18 cellular contexts compared by ENCODE assay signal in genomic region chr2:226671177-226671676, GRCh38.
A peak's percentile ranks its signal among the peaks of the same experiment; 100 is the strongest.
DNase-seq lines count a peak whose midpoint lies in the region; ATAC-seq and TF ChIP-seq lines count a peak whose summit lies in the region.
"Had no signal": no experiment of that assay in that cellular context is flagged by ENCODE, and none has a peak within 500 bp of the region (broad histone marks: within the 10 kb centered on the region; RNA-seq: fewer than 3 reads in every experiment).

No MANE protein-coding gene starts in this region.

- H3K27me3 ChIP-seq in breast epithelium (no peaks in the 10 kb centered on the region), mammary epithelial cell (ENCODE audit: insufficient read depth, low read length) (no peaks in the 10 kb centered on the region), vagina (no peaks in the 10 kb centered on the region), PC-9 (ENCODE audit: insufficient read depth, low read depth) (no peaks in the 10 kb centered on the region)

- H3K36me3 ChIP-seq in breast epithelium (no peaks in the 10 kb centered on the region), mammary epithelial cell (ENCODE audit: insufficient read depth, low read length) (no peaks in the 10 kb centered on the region), vagina (no peaks in the 10 kb centered on the region), PC-9 (ENCODE audit: low read depth) (no peaks in the 10 kb centered on the region)

- TF ChIP-seq POLR2A in breast epithelium (IDR thresholded peaks at IDR 0.05) (no peak), vagina (IDR thresholded peaks at IDR 0.05) (no peak)

- CTCF ChIA-PET in mammary epithelial cell (lab: Charles Lee; ENCODE audit: low non-redundant PET) = no interaction called here
- CTCF ChIA-PET in PC-9 (lab: Charles Lee) = no interaction called here

- dilution Hi-C loops in mammary epithelial cell (cut with HindIII; ENCODE audit: low sequenced_read_pairs) = no loop called here

- no peak overlapping the region for H3K4me3 ChIP-seq in breast epithelium
- no peak overlapping the region for H3K4me3 ChIP-seq in mammary epithelial cell (replicated peaks in 1 of 3; ENCODE audit: insufficient read depth in 1 of 3, low read depth in 2 of 3, low read length in 3 of 3)
- no peak overlapping the region for H3K4me3 ChIP-seq in epithelial cell of esophagus (ENCODE audit: low read length)
- H3K4me3 ChIP-seq in vagina = no peak overlapping the region
- no peak overlapping the region for H3K4me3 ChIP-seq in PC-9
- H3K4me3 ChIP-seq: A549, GM12878 had no signal

- TF ChIP-seq CTCF in breast epithelium (IDR thresholded peaks at IDR 0.05) (no peak), mammary epithelial cell (conservative IDR thresholded peaks at IDR 0.05 in 1 of 2, IDR thresholded peaks at IDR 0.05 in 1 of 2; ENCODE audit: extremely low read depth in 1 of 2, insufficient read depth in 1 of 2, low read depth in 1 of 2, low read length in 2 of 2) (no peak), epithelial cell of esophagus (IDR thresholded peaks at IDR 0.05; ENCODE audit: insufficient read depth, low read depth, low read length, missing control alignments) (no peak), vagina (IDR thresholded peaks at IDR 0.05) (no peak), PC-9 (conservative IDR thresholded peaks at IDR 0.05) (no peak)

- ATAC-seq in left lobe of liver (peak; percentile 79), HG02798 (IDR thresholded peaks at IDR 0.05; ENCODE audit: poor library complexity, unreplicated experiment) (no peak), HG02642 (IDR thresholded peaks at IDR 0.05; ENCODE audit: poor library complexity, unreplicated experiment) (no peak)
- ATAC-seq: A549, GM12878 had no signal

- in situ Hi-C loops in mammary epithelial cell (cut with MboI; ENCODE audit: low sequenced_read_pairs in 2 of 2) = no loop called here

- H3K79me2 ChIP-seq in mammary epithelial cell (ENCODE audit: insufficient read depth, low read length) (no peaks in the 10 kb centered on the region), PC-9 (ENCODE audit: low read depth) (no peaks in the 10 kb centered on the region)
- H3K79me2 ChIP-seq: parathyroid adenoma had no signal

- BruUV-seq in mammary epithelial cell (replicated peaks; lab: Mats Ljungman, UMichigan) = no TSS peak
- BruUV-seq in PC-9 (replicated peaks; lab: Mats Ljungman, UMichigan) = no TSS peak

- H4K20me1 ChIP-seq in mammary epithelial cell (ENCODE audit: insufficient read depth, low read length) (no peaks in the 10 kb centered on the region), PC-9 (ENCODE audit: insufficient read depth) (no peaks in the 10 kb centered on the region)

- no peak overlapping the region for H3K4me2 ChIP-seq in mammary epithelial cell (ENCODE audit: insufficient read depth, low read depth, low read length)
- no peak overlapping the region for H3K4me2 ChIP-seq in PC-9
- H3K4me2 ChIP-seq: A549 had no signal

- H3K9me3 ChIP-seq in breast epithelium (no peaks in the 10 kb centered on the region), mammary epithelial cell (replicated peaks; ENCODE audit: insufficient read depth, low read length) (no peaks in the 10 kb centered on the region), vagina (no peaks in the 10 kb centered on the region), PC-9 (ENCODE audit: insufficient read depth, low read depth) (no peaks in the 10 kb centered on the region; the same call in 1 of the 2 replicates)
- H3K9me3 ChIP-seq: A549 had no signal

- H3K9me2 ChIP-seq in PC-9 (ENCODE audit: insufficient read depth) = no peaks in the 10 kb centered on the region

- H2AFZ ChIP-seq in mammary epithelial cell (ENCODE audit: low read depth, low read length) = no peak overlapping the region
- H2AFZ ChIP-seq in PC-9 = no peak overlapping the region
- H2AFZ ChIP-seq: parathyroid adenoma had no signal

- DNase-seq in breast epithelium (ENCODE audit: low spot score in 2 of 2) (no peak), mammary epithelial cell (no peak), epithelial cell of esophagus (ENCODE audit: low read depth) (peak; percentile 82), left lobe of liver (ENCODE audit: low spot score) (peak; percentile 47), vagina (ENCODE audit: extremely low spot score in 2 of 2) (no peak), PC-9 (no peak)
- DNase-seq: activated CD4-positive, CD25-positive, alpha-beta regulatory T cell treated with anti-CD3 and anti-CD28 coated beads, Interleukin-2, amount 50 U/mL, for 72 hours; activated CD8-positive, alpha-beta memory T cell treated with anti-CD3 and anti-CD28 coated beads, Interleukin-2, amount 50 U/mL, for 4 hours; activated naive CD4-positive, alpha-beta T cell treated with anti-CD3 and anti-CD28 coated beads, Interleukin-2, amount 10 ng/mL, durations not matched to agents 7 days and 5 days; CD8-positive, alpha-beta memory T cell; effector CD4-positive, alpha-beta T cell; immature natural killer cell; NCI-H187 had no signal

- WGBS in mammary epithelial cell (ENCODE audit: low coverage, missing lambda C conversion rate) = 81% methylated on average over 4 of the region's 4 CpGs

- intact Hi-C loops in breast epithelium (cut with DNase I; ENCODE audit: low total_unique reads) = no loop called here
- intact Hi-C loops in mammary epithelial cell (cut with micrococcal nuclease) = no loop called here
- intact Hi-C loops in vagina (cut with DNase I) = no loop called here
- intact Hi-C loops in PC-9 (cut with micrococcal nuclease; ENCODE audit: unreplicated experiment) = loop anchor here (5.0 kb wide), 1 partner anchor 259 kb away; no protein-coding TSS in a partner anchor

- no peaks in the 10 kb centered on the region for H3K4me1 ChIP-seq in breast epithelium
- H3K4me1 ChIP-seq in mammary epithelial cell (ENCODE audit: insufficient read depth, low read length) = peaks cover 20% of the 10 kb centered on the region
- peaks cover 16% of the 10 kb centered on the region for H3K4me1 ChIP-seq in vagina
- peaks cover 34% of the 10 kb centered on the region for H3K4me1 ChIP-seq in PC-9 (replicated peaks; ENCODE audit: insufficient read depth)
- H3K4me1 ChIP-seq: parathyroid adenoma had no signal

- POLR2A ChIA-PET in PC-9 (lab: Charles Lee; ENCODE audit: unreplicated experiment) = no interaction called here

- no peak overlapping the region for H3K9ac ChIP-seq in mammary epithelial cell (ENCODE audit: insufficient read depth, low read length)
- H3K9ac ChIP-seq: parathyroid adenoma had no signal

- peak overlapping the region; percentile 36 to 63 for H3K27ac ChIP-seq in breast epithelium
- H3K27ac ChIP-seq in mammary epithelial cell (ENCODE audit: insufficient read depth, low read depth, low read length) = no peak overlapping the region
- H3K27ac ChIP-seq in vagina = peak overlapping the region; percentile 47
- H3K27ac ChIP-seq in PC-9 = no peak overlapping the region
- H3K27ac ChIP-seq: A549, parathyroid adenoma had no signal

- H3F3A ChIP-seq in PC-9 (ENCODE audit: insufficient read depth, low read depth) = peaks cover 21% of the 10 kb centered on the region; the same call in 1 of the 2 replicates

Comparison
In these comparisons a context has a peak if more than half of its experiments do, and no peak if none do; other contexts are left out.
1. H3K27ac ChIP-seq: peak in breast epithelium (2 of 2) and vagina (single experiment); none in mammary epithelial cell (single experiment) and PC-9 (single experiment).
2. DNase-seq: peak in epithelial cell of esophagus (single experiment) and left lobe of liver (single experiment); none in breast epithelium (0 of 2), mammary epithelial cell (single experiment), vagina (0 of 2) and PC-9 (0 of 2).